ENCODE assay signal across 1 cellular context in the genomic region with DNA sequence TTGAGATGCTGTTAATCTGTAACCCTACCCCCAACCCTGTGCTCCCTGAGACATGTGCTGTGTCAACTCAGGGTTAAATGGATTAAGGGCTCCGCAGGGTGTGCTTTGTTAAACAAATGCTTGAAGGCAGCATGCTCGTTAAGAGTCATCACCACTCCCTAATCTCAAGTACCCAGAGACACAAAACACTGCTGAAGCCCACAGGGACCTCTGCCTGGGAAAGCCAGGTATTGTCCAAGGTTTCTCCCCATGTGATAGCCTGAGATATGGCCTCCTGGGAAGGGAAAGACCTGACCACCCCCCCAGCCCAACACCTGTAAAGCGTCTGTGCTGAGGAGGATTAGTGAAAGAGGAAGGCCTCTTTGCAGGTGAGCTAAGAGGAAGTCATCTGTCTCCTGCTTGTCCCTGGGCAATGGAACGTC.
TF ChIP-seq lines count a peak whose summit lies in the region.

No MANE protein-coding gene starts in this region.

TF ChIP-seq in WTC11, 78 proteins besides CTCF, POLR2A, EP300 and RAD21 (continued from another document):
- TF ChIP-seq, protein P1, sequence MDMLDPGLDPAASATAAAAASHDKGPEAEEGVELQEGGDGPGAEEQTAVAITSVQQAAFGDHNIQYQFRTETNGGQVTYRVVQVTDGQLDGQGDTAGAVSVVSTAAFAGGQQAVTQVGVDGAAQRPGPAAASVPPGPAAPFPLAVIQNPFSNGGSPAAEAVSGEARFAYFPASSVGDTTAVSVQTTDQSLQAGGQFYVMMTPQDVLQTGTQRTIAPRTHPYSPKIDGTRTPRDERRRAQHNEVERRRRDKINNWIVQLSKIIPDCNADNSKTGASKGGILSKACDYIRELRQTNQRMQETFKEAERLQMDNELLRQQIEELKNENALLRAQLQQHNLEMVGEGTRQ (CRISPR knock-in tag; IDR thresholded peaks at IDR 0.05), result peak; percentile 37; the same call in 1 of the 2 replicates
- TF ChIP-seq, protein P2, sequence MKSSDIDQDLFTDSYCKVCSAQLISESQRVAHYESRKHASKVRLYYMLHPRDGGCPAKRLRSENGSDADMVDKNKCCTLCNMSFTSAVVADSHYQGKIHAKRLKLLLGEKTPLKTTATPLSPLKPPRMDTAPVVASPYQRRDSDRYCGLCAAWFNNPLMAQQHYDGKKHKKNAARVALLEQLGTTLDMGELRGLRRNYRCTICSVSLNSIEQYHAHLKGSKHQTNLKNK (CRISPR knock-in tag; IDR thresholded peaks at IDR 0.05), result peak; percentile 73; the same call in 1 of the 2 replicates
- peak; percentile 79 for TF ChIP-seq FOXK1 (CRISPR knock-in tag; IDR thresholded peaks at IDR 0.05)
- peak; percentile 72; the same call in 1 of the 2 replicates for TF ChIP-seq TEAD1 (CRISPR knock-in tag; IDR thresholded peaks at IDR 0.05)
